ENCODE assay signal across 15 cellular contexts in genomic region chrX:13099121-13099520, GRCh38. TPM values are rescaled to one million over a fixed set of nuclear protein-coding genes. Genes with fewer than 3 reads are reported as not detected.
DNase-seq lines count a peak whose midpoint lies in the region; ATAC-seq, FAIRE-seq and TF ChIP-seq lines count a peak whose summit lies in the region.
"Had no signal": no experiment of that assay in that cellular context is flagged by ENCODE, and none has a peak within 500 bp of the region (broad histone marks: within the 10 kb centered on the region; RNA-seq: fewer than 3 reads in every experiment).

No MANE protein-coding gene starts in this region.

- DNase-seq in activated naive CD4-positive, alpha-beta T cell (lab: John Stamatoyannopoulos, UW) = no peak
- no peak for DNase-seq in activated CD4-positive, alpha-beta memory T cell treated with anti-CD3 and anti-CD28 coated beads, Interleukin-2, amount 10 ng/mL, durations not matched to agents 7 days and 5 days
- DNase-seq in stomach (no peak), mesenteric fat pad (ENCODE audit: low spot score) (no peak)
- DNase-seq: caudate nucleus, glutamatergic neuron, H9, Kasumi-1, NCI-H524 had no signal

- no peak for TF ChIP-seq EP300 in stomach (IDR thresholded peaks at IDR 0.05)

- no peaks in the 10 kb centered on the region for H3K9me3 ChIP-seq in stomach

- TF ChIP-seq CTCF in stomach (IDR thresholded peaks at IDR 0.05) = no peak

- intact Hi-C loops in stomach (cut with DNase I; ENCODE audit: low total_unique reads) = no loop called here

- TF ChIP-seq POLR2A in stomach (IDR thresholded peaks at IDR 0.05) = no peak

- no peaks in the 10 kb centered on the region for H3K36me3 ChIP-seq in stomach

- no peaks in the 10 kb centered on the region for H3K27me3 Mint-ChIP-seq in activated naive CD4-positive, alpha-beta T cell treated with anti-CD3 and anti-CD28 coated beads, Interleukin-2, amount 50 U/mL, for 24 hours
- no peaks in the 10 kb centered on the region for H3K27me3 Mint-ChIP-seq in activated CD4-positive, alpha-beta memory T cell treated with anti-CD3 and anti-CD28 coated beads, Interleukin-2, amount 10 ng/mL, durations not matched to agents 7 days and 5 days

- peaks cover 82% of the 10 kb centered on the region for H3K4me1 Mint-ChIP-seq in activated naive CD4-positive, alpha-beta T cell treated with anti-CD3 and anti-CD28 coated beads, Interleukin-2, amount 50 U/mL, for 24 hours
- peaks cover 83% of the 10 kb centered on the region for H3K4me1 Mint-ChIP-seq in activated CD4-positive, alpha-beta memory T cell treated with anti-CD3 and anti-CD28 coated beads, Interleukin-2, amount 10 ng/mL, durations not matched to agents 7 days and 5 days

- H3K4me1 ChIP-seq in stomach = peaks cover 0 to 31% (median 15%) of the 10 kb centered on the region in 4 donors

- no peaks in the 10 kb centered on the region for H3K36me3 Mint-ChIP-seq in activated naive CD4-positive, alpha-beta T cell treated with anti-CD3 and anti-CD28 coated beads, Interleukin-2, amount 50 U/mL, for 24 hours
- H3K36me3 Mint-ChIP-seq in activated CD4-positive, alpha-beta memory T cell treated with anti-CD3 and anti-CD28 coated beads, Interleukin-2, amount 10 ng/mL, durations not matched to agents 7 days and 5 days (ENCODE audit: low read depth) = peaks cover 24% of the 10 kb centered on the region

- CTCF ChIA-PET in activated CD4-positive, alpha-beta memory T cell treated with anti-CD3 and anti-CD28 coated beads, Interleukin-2, amount 10 ng/mL, durations not matched to agents 7 days and 5 days (lab: Charles Lee) = interaction anchor here (1.1 kb wide), 1 partner anchor 121 kb away, joined by 3 read pairs; no protein-coding TSS in a partner anchor

- POLR2A ChIA-PET in activated CD4-positive, alpha-beta memory T cell treated with anti-CD3 and anti-CD28 coated beads, Interleukin-2, amount 10 ng/mL, durations not matched to agents 7 days and 5 days (lab: Charles Lee) = interaction anchor here (1.0 kb wide), 1 partner anchor 27 kb away, joined by 3 read pairs; no protein-coding TSS in a partner anchor

- peak overlapping the region; percentile 39 for H3K4me3 Mint-ChIP-seq in activated naive CD4-positive, alpha-beta T cell treated with anti-CD3 and anti-CD28 coated beads, Interleukin-2, amount 50 U/mL, for 24 hours
- no peak overlapping the region for H3K4me3 Mint-ChIP-seq in activated CD4-positive, alpha-beta memory T cell treated with anti-CD3 and anti-CD28 coated beads, Interleukin-2, amount 10 ng/mL, durations not matched to agents 7 days and 5 days
- H3K4me3 Mint-ChIP-seq: H9, neural crest cell had no signal

- FAIRE-seq in islet of Langerhans (lab: Jason Lieb, UNC) = peak; percentile 38
- FAIRE-seq: RCC 7860 had no signal

- H3K27ac ChIP-seq in stomach = peak overlapping the region in 3 of 5 donors; percentile 32 to 68 (median 49)

- H3K27me3 ChIP-seq in stomach = no peaks in the 10 kb centered on the region

- H3K27ac Mint-ChIP-seq in activated naive CD4-positive, alpha-beta T cell treated with anti-CD3 and anti-CD28 coated beads, Interleukin-2, amount 50 U/mL, for 24 hours = peak overlapping the region; percentile 84
- peak overlapping the region; percentile 6 for H3K27ac Mint-ChIP-seq in activated CD4-positive, alpha-beta memory T cell treated with anti-CD3 and anti-CD28 coated beads, Interleukin-2, amount 10 ng/mL, durations not matched to agents 7 days and 5 days
- H3K27ac Mint-ChIP-seq: H9 had no signal

- H3K9me3 Mint-ChIP-seq in activated naive CD4-positive, alpha-beta T cell treated with anti-CD3 and anti-CD28 coated beads, Interleukin-2, amount 50 U/mL, for 24 hours = no peaks in the 10 kb centered on the region
- peaks cover 8% of the 10 kb centered on the region for H3K9me3 Mint-ChIP-seq in activated CD4-positive, alpha-beta memory T cell treated with anti-CD3 and anti-CD28 coated beads, Interleukin-2, amount 10 ng/mL, durations not matched to agents 7 days and 5 days

- no peak overlapping the region for H3K4me3 ChIP-seq in stomach

- ATAC-seq in HG03175 (IDR thresholded peaks at IDR 0.05; ENCODE audit: unreplicated experiment) (no peak), HG03460 (IDR thresholded peaks at IDR 0.05; ENCODE audit: unreplicated experiment) (no peak)

RNA-seq across cellular contexts. Expression of gene FAM9C, which starts 54.7 kb away (rescaled TPM):
- total RNA-seq in activated CD4-positive, alpha-beta memory T cell treated with anti-CD3 and anti-CD28 coated beads, Interleukin-2, amount 10 ng/mL, durations not matched to agents 7 days and 5 days = not detected
- total RNA-seq in stomach (under 1 TPM in 1 of 5 donors, not detected in 4; 0.18 TPM), mesenteric fat pad (not detected)
- polyA plus RNA-seq in stomach = under 1 TPM in 1 of 3 donors, not detected in 2; 0.31 TPM
- total RNA-seq: H9 had no signal
